11 cellular contexts compared by ENCODE assay signal in the genomic region with DNA sequence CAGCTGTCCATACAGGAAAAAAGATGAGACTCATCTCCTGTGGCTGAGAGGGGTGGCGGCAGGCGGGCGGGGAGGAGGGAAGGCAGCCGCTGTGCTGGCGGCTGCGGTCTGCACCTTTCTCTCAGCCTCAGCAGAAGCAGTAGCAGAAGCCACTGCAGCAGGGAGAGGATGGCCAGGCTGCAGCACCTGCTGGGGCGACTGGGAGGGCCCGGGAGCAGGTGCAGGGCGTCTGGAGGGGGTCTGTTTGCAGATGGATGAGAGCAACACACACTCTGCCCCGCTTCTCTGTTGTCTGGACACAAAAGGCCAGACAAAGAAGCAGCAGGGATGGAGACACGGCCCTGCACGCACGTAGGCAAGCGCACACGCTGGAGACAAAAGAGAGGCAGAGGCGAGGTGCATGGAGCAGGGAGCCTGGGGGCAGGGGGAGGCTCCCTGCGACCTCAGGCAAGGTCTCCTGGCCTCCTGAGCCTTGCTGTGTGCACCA. TPM values are rescaled to one million over a fixed set of nuclear protein-coding genes. Genes with fewer than 3 reads are reported as not detected.
DNase-seq lines count a peak whose midpoint lies in the region; ATAC-seq and TF ChIP-seq lines count a peak whose summit lies in the region.
"Had no signal": no experiment of that assay in that cellular context is flagged by ENCODE, and none has a peak within 500 bp of the region (broad histone marks: within the 10 kb centered on the region; RNA-seq: fewer than 3 reads in every experiment).

No MANE protein-coding gene starts in this region.

- peak; percentile 23 for DNase-seq in NCI-H526 treated with DMSO at 0.1 percent for 48 hours (lab: John Stamatoyannopoulos, UW)
- peak; percentile 31 for DNase-seq in activated gamma-delta T cell treated with anti-CD3 and anti-CD28 coated beads, Interleukin-2, amount 50 U/mL, for 16 hours (ENCODE audit: low read depth)
- DNase-seq in occipital lobe (lab: John Stamatoyannopoulos, UW): peak; percentile 37
- no peak for DNase-seq in left lobe of liver (ENCODE audit: low spot score)
- no peak for DNase-seq in cardiac septum (ENCODE audit: low spot score)
- no peak for DNase-seq in colonic mucosa
- DNase-seq: NCI-H82 had no signal

- H3K36me3 ChIP-seq in HUES6 (ENCODE audit: control insufficient read depth, insufficient read depth, low read length): no peaks in the 10 kb centered on the region
- H3K36me3 ChIP-seq in colonic mucosa: no peaks in the 10 kb centered on the region

- intact Hi-C loops in cardiac septum (cut with DNase I): no loop called here
- intact Hi-C loops in colonic mucosa (cut with DNase I): no loop called here

- H3K9ac ChIP-seq in HUES6 (ENCODE audit: low read length): peak overlapping the region; percentile 50
- H3K9ac ChIP-seq in colonic mucosa (ENCODE audit: low read depth in 2 of 2, low read length in 2 of 2): no peak overlapping the region
- H3K9ac ChIP-seq: parathyroid adenoma had no signal

- peak overlapping the region; percentile 25 for H3K4me3 ChIP-seq in HUES6 (ENCODE audit: low read depth, low read length)
- H3K4me3 ChIP-seq in colonic mucosa: no peak overlapping the region

- peaks cover 23% of the 10 kb centered on the region for H3K27me3 ChIP-seq in HUES6 (ENCODE audit: control insufficient read depth, insufficient read depth, low read length)
- H3K27me3 ChIP-seq in colonic mucosa: no peaks in the 10 kb centered on the region

- peaks cover 59% of the 10 kb centered on the region for H3K4me1 ChIP-seq in HUES6 (ENCODE audit: control insufficient read depth, insufficient read depth, low read length)
- H3K4me1 ChIP-seq in colonic mucosa: no peaks in the 10 kb centered on the region
- H3K4me1 ChIP-seq: parathyroid adenoma had no signal

- ATAC-seq in left lobe of liver (no peak), HG03460 (IDR thresholded peaks at IDR 0.05; ENCODE audit: unreplicated experiment) (no peak)

- H3K27ac ChIP-seq in HUES6 (ENCODE audit: low read depth, low read length) (peak overlapping the region; percentile 62; the same call in 1 of the 2 replicates), colonic mucosa (no peak overlapping the region)
- H3K27ac ChIP-seq: parathyroid adenoma had no signal

- TF ChIP-seq CTCF in colonic mucosa (IDR thresholded peaks at IDR 0.05): no peak

- no peaks in the 10 kb centered on the region for H3K9me3 ChIP-seq in HUES6 (ENCODE audit: control insufficient read depth, insufficient read depth, low read depth, low read length)
- no peaks in the 10 kb centered on the region for H3K9me3 ChIP-seq in colonic mucosa

RNA-seq across cellular contexts. Expression of a gene that starts 9.3 kb away (rescaled TPM):
- total RNA-seq in occipital lobe (221 TPM), left lobe of liver (0.60 TPM), cardiac septum (1.3 TPM), colonic mucosa (1 to 10 TPM; 1.5 to 1.8 TPM)

RNA-seq across cellular contexts. Expression of a gene that starts 26.3 kb away (rescaled TPM):
- not detected for total RNA-seq in occipital lobe
- total RNA-seq in left lobe of liver: not detected
- total RNA-seq in cardiac septum: not detected
- under 1 TPM in 1 of 2 donors, not detected in 1; 0.47 TPM for total RNA-seq in colonic mucosa
- total RNA-seq: dermis blood vessel endothelial cell had no signal

RNA-seq across cellular contexts. Expression of a gene that starts 30.2 kb away (rescaled TPM):
- total RNA-seq in occipital lobe: 0.62 TPM
- not detected for total RNA-seq in left lobe of liver
- total RNA-seq in cardiac septum: 0.67 TPM
- under 1 TPM in 1 of 2 donors, not detected in 1; 0.32 TPM for total RNA-seq in colonic mucosa
- total RNA-seq: dermis blood vessel endothelial cell had no signal

RNA-seq across cellular contexts. Expression of a gene that starts 58.1 kb away (rescaled TPM):
- total RNA-seq in occipital lobe (11.4 TPM), left lobe of liver (71.9 TPM), cardiac septum (22.0 TPM), colonic mucosa (10 to 100 TPM; 13.3 to 19.9 TPM)

Comparison
In these comparisons a context has a peak if more than half of its experiments do, and no peak if none do; other contexts are left out.
1. DNase-seq: peak in NCI-H526 treated with DMSO at 0.1 percent for 48 hours (single experiment), activated gamma-delta T cell treated with anti-CD3 and anti-CD28 coated beads, Interleukin-2, amount 50 U/mL, for 16 hours (single experiment) and occipital lobe (single experiment); none in left lobe of liver (single experiment), cardiac septum (single experiment) and colonic mucosa (single experiment).
2. RNA of a gene that starts 9.3 kb away (total RNA-seq): 221 TPM in occipital lobe (single experiment); 1.5 to 1.8 TPM in colonic mucosa, 1.3 TPM in cardiac septum (single experiment) and 0.60 TPM in left lobe of liver (single experiment); every median in the first group is over 10 times any median in the second.